Comparison of ENCODE assay signal across 18 cellular contexts in the genomic region with DNA sequence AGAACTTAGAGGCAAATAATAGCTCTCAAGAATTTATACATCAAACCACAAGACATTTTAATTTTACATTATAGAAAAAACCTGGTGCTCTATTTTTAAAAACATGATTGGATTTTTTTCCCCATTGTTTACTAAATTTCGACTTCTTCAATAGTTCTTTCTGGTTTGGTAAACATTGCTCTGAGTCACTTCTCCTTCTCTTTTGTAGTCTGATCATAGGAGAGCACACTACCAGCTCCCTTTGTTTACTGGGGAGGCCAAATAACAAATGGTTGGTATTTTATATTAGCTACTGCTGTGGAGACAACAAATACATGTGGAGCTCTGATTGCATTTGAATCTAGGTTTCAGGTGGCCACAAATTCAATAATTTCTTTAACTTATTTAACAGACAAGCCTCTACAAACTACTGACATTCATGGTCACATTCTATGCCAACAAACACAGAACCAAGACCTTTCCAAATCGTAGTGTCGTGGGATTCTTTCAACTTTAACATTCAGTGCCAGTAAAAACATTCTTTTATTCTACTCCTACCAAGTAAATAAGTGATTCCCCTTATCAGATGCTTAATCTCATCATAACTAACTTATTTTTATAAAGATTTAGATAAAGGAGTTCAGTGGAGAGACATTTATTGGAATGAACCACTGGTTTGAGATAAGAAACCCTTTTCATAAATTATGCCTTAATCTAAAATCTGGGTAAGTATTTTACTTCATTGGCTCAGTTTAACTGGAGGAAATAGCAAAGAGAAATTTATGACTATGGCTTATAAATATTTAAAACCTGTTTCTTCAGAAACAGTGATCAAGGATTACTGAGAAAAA. TPM values are rescaled to one million over a fixed set of nuclear protein-coding genes. Genes with fewer than 3 reads are reported as not detected.
A peak's percentile ranks its signal among the peaks of the same experiment; 100 is the strongest.
DNase-seq lines count a peak whose midpoint lies in the region; ATAC-seq and TF ChIP-seq lines count a peak whose summit lies in the region.
"Had no signal": no experiment of that assay in that cellular context is flagged by ENCODE, and none has a peak within 500 bp of the region (broad histone marks: within the 10 kb centered on the region; RNA-seq: fewer than 3 reads in every experiment).

No MANE protein-coding gene starts in this region.

- DNase-seq in Caki2 (ENCODE audit: low read depth) (peak; percentile 69), T-helper 17 cell (no peak), iPS-NIHi11 (ENCODE audit: low spot score) (peak; percentile 1), Peyer's patch (no peak), globus pallidus (ENCODE audit: low spot score) (no peak)
- DNase-seq: activated CD4-positive, alpha-beta T cell treated with anti-CD3 and anti-CD28 coated beads for 4 hours; activated naive CD4-positive, alpha-beta T cell; CD8-positive, alpha-beta memory T cell; foreskin fibroblast; left lung; mucosa of descending colon; MV-4-11; NK-92 treated with Interleukin-12 subunit alpha and Interleukin-12 subunit beta, amount 100 ng/mL, for 24 hours; stimulated activated CD4-positive, alpha-beta T cell treated with anti-CD3 and anti-CD28 coated beads, Interleukin-1b, Interleukin-23, amount 100 ng/mL, for 48 hours had no signal

- no peaks in the 10 kb centered on the region for H3K27me3 ChIP-seq in HUES6 (ENCODE audit: control insufficient read depth, insufficient read depth, low read length)
- no peaks in the 10 kb centered on the region for H3K27me3 ChIP-seq in Peyer's patch

- no peaks in the 10 kb centered on the region for H3K36me3 Mint-ChIP-seq in T-helper 17 cell (ENCODE audit: low read depth)

- TF ChIP-seq POLR2A in Peyer's patch (IDR thresholded peaks at IDR 0.05), result no peak

- TF ChIP-seq CTCF in Peyer's patch (IDR thresholded peaks at IDR 0.05), result no peak

- H3K4me1 ChIP-seq in HUES6 (ENCODE audit: control insufficient read depth, insufficient read depth, low read length), result peaks cover 20% of the 10 kb centered on the region
- no peaks in the 10 kb centered on the region for H3K4me1 ChIP-seq in Peyer's patch
- H3K4me1 ChIP-seq: left lung had no signal

- H3K27me3 Mint-ChIP-seq in T-helper 17 cell, result peaks cover 9% of the 10 kb centered on the region

- no peak overlapping the region for H3K4me3 Mint-ChIP-seq in T-helper 17 cell
- H3K4me3 Mint-ChIP-seq: CD8-positive, alpha-beta memory T cell had no signal

- no peak overlapping the region for H3K9ac ChIP-seq in HUES6 (ENCODE audit: low read length)

- in situ Hi-C loops in Caki2 (cut with HindIII; ENCODE audit: low pct_unique_long_range_greater_than_20kb, low sequenced_read_pairs), result no loop called here

- H3K4me3 ChIP-seq in HUES6 (ENCODE audit: low read depth, low read length), result no peak overlapping the region
- no peak overlapping the region for H3K4me3 ChIP-seq in Peyer's patch
- H3K4me3 ChIP-seq: left lung, mucosa of descending colon had no signal

- H3K27ac Mint-ChIP-seq in T-helper 17 cell, result peak overlapping the region; percentile 53

- ATAC-seq in T-helper 17 cell (no peak), HG03159 (IDR thresholded peaks at IDR 0.05; ENCODE audit: unreplicated experiment) (no peak), HG03342 (IDR thresholded peaks at IDR 0.05; ENCODE audit: unreplicated experiment) (no peak)
- ATAC-seq: left lung, mucosa of descending colon had no signal

- H3K36me3 ChIP-seq in HUES6 (ENCODE audit: control insufficient read depth, insufficient read depth, low read length) (no peaks in the 10 kb centered on the region), Peyer's patch (no peaks in the 10 kb centered on the region)
- H3K36me3 ChIP-seq: left lung had no signal

- H3K4me1 Mint-ChIP-seq in T-helper 17 cell, result peaks cover 11% of the 10 kb centered on the region

- no peaks in the 10 kb centered on the region; the same call in 1 of the 2 replicates for H3K9me3 ChIP-seq in HUES6 (ENCODE audit: control insufficient read depth, insufficient read depth, low read depth, low read length)
- H3K9me3 ChIP-seq in T-helper 17 cell (ENCODE audit: control insufficient read depth, low read length, poor library complexity, severe bottlenecking), result no peaks in the 10 kb centered on the region
- H3K9me3 ChIP-seq in Peyer's patch, result no peaks in the 10 kb centered on the region
- H3K9me3 ChIP-seq: left lung, mucosa of descending colon had no signal

- H3K27ac ChIP-seq in HUES6 (ENCODE audit: low read depth, low read length) (peak overlapping the region; percentile 57), Peyer's patch (no peak overlapping the region)
- H3K27ac ChIP-seq: left lung had no signal

RNA-seq across cellular contexts. Expression of gene FXYD4, which starts 17.7 kb away (rescaled TPM):
- not detected in 2 replicates for total RNA-seq in Caki2 (2014; rRNA removed; shearing (Covaris generic); ENCODE audit: low replicate concordance)
- total RNA-seq in T-helper 17 cell (not detected), Peyer's patch (not detected)
- total RNA-seq: CD8-positive, alpha-beta memory T cell; mucosa of descending colon; omental fat pad had no signal

RNA-seq across cellular contexts. Expression of gene HNRNPF, which starts 55.3 kb away (rescaled TPM):
- total RNA-seq in Caki2 (2014; rRNA removed; shearing (Covaris generic); ENCODE audit: low replicate concordance), result 253 and 281 TPM in 2 replicates
- total RNA-seq in T-helper 17 cell (100 to 1,000 TPM; 131 to 144 TPM), Peyer's patch (100 to 1,000 TPM; 145 to 177 (median 160) TPM)

Comparison
In these comparisons a context has a peak if more than half of its experiments do, and no peak if none do; other contexts are left out.
1. DNase-seq: peak in Caki2 (single experiment) and iPS-NIHi11 (single experiment); none in T-helper 17 cell (0 of 3), Peyer's patch (0 of 3) and globus pallidus (single experiment).